ENCODE assay signal across 9 cellular contexts in genomic region chr2:219530048-219530963, GRCh38. TPM values are rescaled to one million over a fixed set of nuclear protein-coding genes. Genes with fewer than 3 reads are reported as not detected.
A peak's percentile ranks its signal among the peaks of the same experiment; 100 is the strongest.
DNase-seq lines count a peak whose midpoint lies in the region; TF ChIP-seq lines count a peak whose summit lies in the region.
"Had no signal": no experiment of that assay in that cellular context is flagged by ENCODE, and none has a peak within 500 bp of the region (broad histone marks: within the 10 kb centered on the region; RNA-seq: fewer than 3 reads in every experiment).

No MANE protein-coding gene starts in this region.

- no peak overlapping the region for H4K91ac ChIP-seq in neuronal stem cell (ENCODE audit: low read depth, low read length, poor library complexity)

- H3K14ac ChIP-seq in neuronal stem cell (ENCODE audit: low read length), result no peak overlapping the region

- TF ChIP-seq CTCF in KMS-11 (conservative IDR thresholded peaks at IDR 0.05; ENCODE audit: low read depth, low read length), result peak; percentile 90
- peak; percentile 91 for TF ChIP-seq CTCF in fibroblast of pulmonary artery (IDR thresholded peaks at IDR 0.05; ENCODE audit: low read length, missing control alignments)

- no peak overlapping the region for H3K4ac ChIP-seq in neuronal stem cell (ENCODE audit: low read length)

- H4K8ac ChIP-seq in neuronal stem cell (ENCODE audit: low read depth, low read length), result no peak overlapping the region

- no peak overlapping the region for H3K9ac ChIP-seq in GM23248
- no peak overlapping the region for H3K9ac ChIP-seq in KMS-11
- no peak overlapping the region for H3K9ac ChIP-seq in neuronal stem cell (ENCODE audit: low read depth, low read length, poor library complexity)

- H3K36me3 ChIP-seq in GM23248 (ENCODE audit: low read depth), result no peaks in the 10 kb centered on the region
- H3K36me3 ChIP-seq in KMS-11 (ENCODE audit: insufficient read depth), result no peaks in the 10 kb centered on the region
- no peaks in the 10 kb centered on the region for H3K36me3 ChIP-seq in neuronal stem cell (replicated peaks in 1 of 2; ENCODE audit: control insufficient read depth in 2 of 2, insufficient read depth in 2 of 2, low read length in 2 of 2)

- H3K27ac ChIP-seq in GM23248 (no peak overlapping the region), KMS-11 (no peak overlapping the region), neuronal stem cell (replicated peaks; ENCODE audit: low read length) (no peak overlapping the region)

- H3K4me1 ChIP-seq in GM23248 (ENCODE audit: insufficient read depth) (no peaks in the 10 kb centered on the region), KMS-11 (ENCODE audit: low read depth, poor library complexity, severe bottlenecking) (peaks cover 8% of the 10 kb centered on the region), neuronal stem cell (ENCODE audit: control insufficient read depth in 2 of 2, insufficient read depth in 1 of 2, low read depth in 1 of 2, low read length in 2 of 2) (peaks cover 23 to 27% of the 10 kb centered on the region in 2 donors)

- H3K4me3 ChIP-seq in GM23248 (peak overlapping the region; percentile 53), KMS-11 (IDR thresholded peaks at IDR 0.05; ENCODE audit: insufficient read depth, low read depth, low read length) (no peak overlapping the region), fibroblast of pulmonary artery (replicated peaks; ENCODE audit: low read depth, low read length) (peak overlapping the region; percentile 19), neuronal stem cell (ENCODE audit: low read length in 2 of 2) (no peak overlapping the region)

- H3K18ac ChIP-seq in neuronal stem cell (ENCODE audit: low read length), result no peak overlapping the region

- no peak overlapping the region for H2BK5ac ChIP-seq in neuronal stem cell (ENCODE audit: low read length)

- H3K9me2 ChIP-seq in GM23248 (ENCODE audit: insufficient read depth), result no peaks in the 10 kb centered on the region

- H2BK120ac ChIP-seq in neuronal stem cell (ENCODE audit: low read depth, low read length), result no peak overlapping the region

- in situ Hi-C loops in GM23248 (cut with MboI), result loop anchor here (5.0 kb wide), 1 partner anchor 128 kb away; no protein-coding TSS in a partner anchor

- no peak overlapping the region for H2BK12ac ChIP-seq in neuronal stem cell (ENCODE audit: low read length)

- H3K9me3 ChIP-seq in GM23248 (ENCODE audit: low read depth) (no peaks in the 10 kb centered on the region), neuronal stem cell (replicated peaks in 1 of 2; ENCODE audit: control insufficient read depth in 2 of 2, insufficient read depth in 1 of 2, low read depth in 1 of 2, low read length in 2 of 2) (no peaks in the 10 kb centered on the region)

- H3F3A ChIP-seq in GM23248 (ENCODE audit: insufficient read depth), result no peaks in the 10 kb centered on the region

- no peak overlapping the region for H2AK5ac ChIP-seq in neuronal stem cell (ENCODE audit: low read depth, low read length)

- peak; percentile 81 for DNase-seq in EL
- DNase-seq in GM23248, result peak; percentile 90
- peak; percentile 81 for DNase-seq in RPMI8226
- peak; percentile 75 to 79 for DNase-seq in activated T-helper 1 cell treated with anti-CD3 and anti-CD28 coated beads, Interleukin-2, amount 50 U/mL, for 16 hours (ENCODE audit: low read depth in 1 of 2, low spot score in 1 of 2)
- peak; percentile 85 for DNase-seq in fibroblast of pulmonary artery (ENCODE audit: low read depth)
- DNase-seq in neuronal stem cell (ENCODE audit: low spot score), result peak; percentile 82
- peak; percentile 48 for DNase-seq in stromal cell of bone marrow (ENCODE audit: low read depth)

- H3K79me2 ChIP-seq in GM23248 (ENCODE audit: insufficient read depth), result no peaks in the 10 kb centered on the region
- no peaks in the 10 kb centered on the region for H3K79me2 ChIP-seq in KMS-11 (ENCODE audit: insufficient read depth, low read depth)

- no peak overlapping the region for H3K23ac ChIP-seq in neuronal stem cell (ENCODE audit: low read depth, low read length, poor library complexity)

- H3K4me2 ChIP-seq in GM23248 (ENCODE audit: unreplicated experiment) (peak overlapping the region; percentile 67), KMS-11 (no peak overlapping the region), neuronal stem cell (ENCODE audit: insufficient read depth, low read length, poor library complexity, severe bottlenecking) (peak overlapping the region; percentile 30)

- WGBS in GM23248 (ENCODE audit: low coverage in 1 of 2, low lambda C conversion rate in 2 of 2, missing lambda C conversion rate in 2 of 2), 2 experiments, result 9 to 11% methylated on average over 21 of the region's 21 CpGs
- no CpG with 5 or more reads among the region's 21 CpGs for WGBS in neuronal stem cell (ENCODE audit: extremely low coverage in 2 of 2, insufficient read length in 2 of 2, insufficient replicate concordance in 1 of 2), 2 donors

- no peak overlapping the region for H2BK15ac ChIP-seq in neuronal stem cell (ENCODE audit: low read length)

- no peaks in the 10 kb centered on the region for H3K79me1 ChIP-seq in neuronal stem cell (ENCODE audit: low read depth, low read length)

- H3K27me3 ChIP-seq in GM23248 (replicated peaks; ENCODE audit: insufficient read depth) (peaks cover 19% of the 10 kb centered on the region; the same call in 1 of the 2 replicates), KMS-11 (ENCODE audit: insufficient read depth, low read depth) (peaks cover 75% of the 10 kb centered on the region), neuronal stem cell (ENCODE audit: control insufficient read depth in 3 of 3, insufficient read depth in 3 of 3, low read depth in 1 of 3, low read length in 3 of 3) (peaks cover 0 to 76% (median 19%) of the 10 kb centered on the region in 3 experiments)

- peak overlapping the region; percentile 54 for H2AFZ ChIP-seq in GM23248
- H2AFZ ChIP-seq in KMS-11 (ENCODE audit: low read depth), result no peak overlapping the region
- peak overlapping the region; percentile 68 for H2AFZ ChIP-seq in neuronal stem cell (ENCODE audit: low read length)

- H4K20me1 ChIP-seq in GM23248 (ENCODE audit: insufficient read depth) (no peaks in the 10 kb centered on the region), KMS-11 (ENCODE audit: insufficient read depth) (no peaks in the 10 kb centered on the region)

RNA-seq across cellular contexts. Expression of gene CHPF, which starts 13.3 kb away (rescaled TPM):
- total RNA-seq in GM23248 (2014; rRNA removed; shearing (Covaris generic)), result 526 and 533 TPM in 2 replicates
- polyA plus RNA-seq in GM23248 (2016; fragmentation: Nextera tagmentation; extraction: Ambion mirVana), result 174 and 179 TPM in 2 replicates
- polyA plus RNA-seq in neuronal stem cell (2013, experiment 1 of 2), result 12.6 TPM
- 12.8 TPM for polyA plus RNA-seq in neuronal stem cell (2013, experiment 2 of 2)

RNA-seq across cellular contexts. Expression of gene TMEM198, which starts 13.5 kb away (rescaled TPM):
- total RNA-seq in GM23248 (2014; rRNA removed; shearing (Covaris generic)), result 5.8 and 6.2 TPM in 2 replicates
- polyA plus RNA-seq in GM23248 (2016; fragmentation: Nextera tagmentation; extraction: Ambion mirVana), result 1.7 and 2.2 TPM in 2 replicates
- polyA plus RNA-seq in neuronal stem cell (2013, experiment 1 of 2), result 2.7 TPM
- 1.8 TPM for polyA plus RNA-seq in neuronal stem cell (2013, experiment 2 of 2)

RNA-seq across cellular contexts. Expression of gene ASIC4, which starts 16.0 kb away (rescaled TPM):
- total RNA-seq in GM23248 (2014; rRNA removed; shearing (Covaris generic)), result 0.13 and 0.43 TPM in 2 replicates
- polyA plus RNA-seq in GM23248 (2016; fragmentation: Nextera tagmentation; extraction: Ambion mirVana), result not detected in 2 replicates
- polyA plus RNA-seq in neuronal stem cell (2013, experiment 1 of 2), result 0.14 TPM
- 0.15 TPM for polyA plus RNA-seq in neuronal stem cell (2013, experiment 2 of 2)
- total RNA-seq: subcutaneous adipose tissue had no signal

RNA-seq across cellular contexts. Expression of gene GMPPA, which starts 31.6 kb away (rescaled TPM):
- total RNA-seq in GM23248 (2014; rRNA removed; shearing (Covaris generic)), result 60.6 and 72.2 TPM in 2 replicates
- polyA plus RNA-seq in GM23248 (2016; fragmentation: Nextera tagmentation; extraction: Ambion mirVana), result 64.4 and 65.6 TPM in 2 replicates
- polyA plus RNA-seq in neuronal stem cell (2013, experiment 1 of 2), result 11.1 TPM
- 10.9 TPM for polyA plus RNA-seq in neuronal stem cell (2013, experiment 2 of 2)

RNA-seq across cellular contexts. Expression of gene OBSL1, which starts 41.0 kb away (rescaled TPM):
- total RNA-seq in GM23248 (2014; rRNA removed; shearing (Covaris generic)), result 68.7 and 84.9 TPM in 2 replicates
- 12.8 and 13.8 TPM in 2 replicates for polyA plus RNA-seq in GM23248 (2016; fragmentation: Nextera tagmentation; extraction: Ambion mirVana)
- polyA plus RNA-seq in neuronal stem cell (2013, experiment 1 of 2), result 40.6 TPM
- polyA plus RNA-seq in neuronal stem cell (2013, experiment 2 of 2), result 41.4 TPM

Comparison
In these comparisons a context has a peak if more than half of its experiments do, and no peak if none do; other contexts are left out.
1. H3K4me3 ChIP-seq: peak in GM23248 (single experiment) and fibroblast of pulmonary artery (single experiment); none in KMS-11 (single experiment) and neuronal stem cell (0 of 2).
2. Peak in every context shown above with its lines, with median percentiles within 50 percentile points of each other: DNase-seq.